In genomic region chr22:18954333-18954732, GRCh38 we compare ENCODE assay signal across 8 cellular contexts. TPM values are rescaled to one million over a fixed set of nuclear protein-coding genes. Genes with fewer than 3 reads are reported as not detected.
DNase-seq lines count a peak whose midpoint lies in the region; ATAC-seq, FAIRE-seq and TF ChIP-seq lines count a peak whose summit lies in the region.

No MANE protein-coding gene starts in this region.

- peak; percentile 55 for TF ChIP-seq CTCF in HEK293 (tag by site-specific recombination; IDR thresholded peaks at IDR 0.05)
- peak; percentile 59 for TF ChIP-seq CTCF in RWPE1 (conservative IDR thresholded peaks at IDR 0.05; ENCODE audit: low read depth)
- TF ChIP-seq CTCF in pancreas (IDR thresholded peaks at IDR 0.05), result peak; percentile 59 to 75 (median 65)

- no peaks in the 10 kb centered on the region for H3K9me3 ChIP-seq in CD4-positive, alpha-beta memory T cell (ENCODE audit: control insufficient read depth in 1 of 2, low read length in 2 of 2)
- H3K9me3 ChIP-seq in HEK293 (ENCODE audit: control insufficient read depth, insufficient read depth, low read depth, low read length) (no peaks in the 10 kb centered on the region), pancreas (no peaks in the 10 kb centered on the region)

- H3K27me3 Mint-ChIP-seq in CD4-positive, alpha-beta memory T cell, result peaks cover 4 to 18% of the 10 kb centered on the region in 2 donors

- no peaks in the 10 kb centered on the region for H3K36me3 Mint-ChIP-seq in CD4-positive, alpha-beta memory T cell

- H3K27ac ChIP-seq in CD4-positive, alpha-beta memory T cell (ENCODE audit: low read depth, low read length), result no peak overlapping the region
- H3K27ac ChIP-seq in HEK293 (ENCODE audit: extremely low read depth, low read depth, low read length) (no peak overlapping the region), RWPE1 (no peak overlapping the region), pancreas (no peak overlapping the region)

- 0% methylated on average over 7 to 10 of the region's 10 CpGs for WGBS in pancreas, 2 donors

- no peaks in the 10 kb centered on the region for H3K4me1 ChIP-seq in CD4-positive, alpha-beta memory T cell (ENCODE audit: insufficient read depth, low read length)
- H3K4me1 ChIP-seq in HEK293 (ENCODE audit: control insufficient read depth, insufficient read depth, low read length), result no peaks in the 10 kb centered on the region
- H3K4me1 ChIP-seq in pancreas, result no peaks in the 10 kb centered on the region

- DNase-seq in CD4-positive, alpha-beta memory T cell, result peak in 4 of 5 donors; percentile 37 to 56 (median 40)
- DNase-seq in RWPE1 (ENCODE audit: low spot score) (peak; percentile 36), germinal center (ENCODE audit: low spot score) (peak; percentile 74), pancreas (peak; percentile 29 to 91 (median 81)), ureter (ENCODE audit: low spot score) (peak; percentile 70)
- DNase-seq in activated gamma-delta T cell treated with anti-CD3 and anti-CD28 coated beads, Interleukin-2, amount 50 U/mL, for 16 hours (ENCODE audit: low read depth), result peak; percentile 46

- no peak for FAIRE-seq in pancreas (lab: Jason Lieb, UNC)

- intact Hi-C loops in CD4-positive, alpha-beta memory T cell (cut with micrococcal nuclease), result no loop called here
- intact Hi-C loops in pancreas (cut with DNase I), result no loop called here

- H3K4me3 Mint-ChIP-seq in CD4-positive, alpha-beta memory T cell, result no peak overlapping the region

- ATAC-seq in pancreas (peak; percentile 85 to 98 (median 95)), GM21528 (IDR thresholded peaks at IDR 0.05; ENCODE audit: low FRiP score, unreplicated experiment) (no peak)

- POLR2A ChIA-PET in CD4-positive, alpha-beta memory T cell (lab: Charles Lee; ENCODE audit: partially characterized antibody), result no interaction called here
- POLR2A ChIA-PET in HEK293 (lab: Yijun Ruan, JAX) (no interaction called here), RWPE1 (lab: Yijun Ruan, JAX; ENCODE audit: low non-redundant PET) (no interaction called here)

- no peaks in the 10 kb centered on the region for H3K4me1 Mint-ChIP-seq in CD4-positive, alpha-beta memory T cell

- H3K27me3 ChIP-seq in CD4-positive, alpha-beta memory T cell (ENCODE audit: insufficient read depth, low read length), result no peaks in the 10 kb centered on the region
- H3K27me3 ChIP-seq in pancreas, result no peaks in the 10 kb centered on the region

- no peaks in the 10 kb centered on the region for H3K36me3 ChIP-seq in CD4-positive, alpha-beta memory T cell (ENCODE audit: insufficient read depth, low read length)
- H3K36me3 ChIP-seq in HEK293 (ENCODE audit: control insufficient read depth in 2 of 2, insufficient read depth in 1 of 2, low read length in 2 of 2) (no peaks in the 10 kb centered on the region), pancreas (no peaks in the 10 kb centered on the region)

- no peak overlapping the region for H3K27ac Mint-ChIP-seq in CD4-positive, alpha-beta memory T cell

- no peak overlapping the region for H3K4me3 ChIP-seq in CD4-positive, alpha-beta memory T cell (ENCODE audit: low read length in 2 of 2)
- H3K4me3 ChIP-seq in HEK293 (ENCODE audit: low read depth, low read length) (no peak overlapping the region), pancreas (no peak overlapping the region)

- H3K9me3 Mint-ChIP-seq in CD4-positive, alpha-beta memory T cell, result no peaks in the 10 kb centered on the region

- CTCF ChIA-PET in CD4-positive, alpha-beta memory T cell (lab: Charles Lee; ENCODE audit: partially characterized antibody), result no interaction called here
- CTCF ChIA-PET in HEK293 (lab: Yijun Ruan, JAX), result interaction anchor here (0.6 to 1.2 kb wide), 6 partner anchors 42 to 675 kb away, joined by 3 to 6 read pairs (median 3); no protein-coding TSS in a partner anchor
- CTCF ChIA-PET in RWPE1 (lab: Yijun Ruan, JAX), result interaction anchor here (0.6 kb wide), 1 partner anchor 318 kb away, joined by 3 read pairs; no protein-coding TSS in a partner anchor

TF ChIP-seq in HEK293, 187 proteins besides CTCF, POLR2A, EP300 and RAD21 (continues in another document):
- TF ChIP-seq AEBP2 (tag by site-specific recombination; IDR thresholded peaks at IDR 0.05; ENCODE audit: borderline replicate concordance) (no peak), KLF1 (tag by site-specific recombination; IDR thresholded peaks at IDR 0.05) (no peak), ZNF184 (tag by site-specific recombination; IDR thresholded peaks at IDR 0.05) (no peak), ZIC2 (tag by site-specific recombination; IDR thresholded peaks at IDR 0.05) (no peak), SETDB1 (IDR thresholded peaks at IDR 0.05; ENCODE audit: insufficient read length, low read length) (no peak), ZNF202 (tag by site-specific recombination; IDR thresholded peaks at IDR 0.05; ENCODE audit: borderline replicate concordance) (no peak), ZNF157 (tag by site-specific recombination; IDR thresholded peaks at IDR 0.05) (no peak), ZSCAN30 (tag by site-specific recombination; IDR thresholded peaks at IDR 0.05) (0 out of 2 replicates have a peak, but pooled peaks have one; percentile 27), ZNF335 (tag by site-specific recombination; conservative IDR thresholded peaks at IDR 0.05) (no peak), ZNF121 (tag by site-specific recombination; IDR thresholded peaks at IDR 0.05) (peak; percentile 60), ZEB2 (tag by site-specific recombination; IDR thresholded peaks at IDR 0.05) (no peak), ZNF311 (tag by site-specific recombination; IDR thresholded peaks at IDR 0.05; ENCODE audit: borderline replicate concordance) (no peak), ZNF2 (tag by site-specific recombination; IDR thresholded peaks at IDR 0.05) (no peak), ZNF654 (tag by site-specific recombination; IDR thresholded peaks at IDR 0.05; ENCODE audit: low read depth) (peak; percentile 37), ZNF23 (tag by site-specific recombination; IDR thresholded peaks at IDR 0.05; ENCODE audit: borderline replicate concordance) (no peak)
- TF ChIP-seq, protein P1, sequence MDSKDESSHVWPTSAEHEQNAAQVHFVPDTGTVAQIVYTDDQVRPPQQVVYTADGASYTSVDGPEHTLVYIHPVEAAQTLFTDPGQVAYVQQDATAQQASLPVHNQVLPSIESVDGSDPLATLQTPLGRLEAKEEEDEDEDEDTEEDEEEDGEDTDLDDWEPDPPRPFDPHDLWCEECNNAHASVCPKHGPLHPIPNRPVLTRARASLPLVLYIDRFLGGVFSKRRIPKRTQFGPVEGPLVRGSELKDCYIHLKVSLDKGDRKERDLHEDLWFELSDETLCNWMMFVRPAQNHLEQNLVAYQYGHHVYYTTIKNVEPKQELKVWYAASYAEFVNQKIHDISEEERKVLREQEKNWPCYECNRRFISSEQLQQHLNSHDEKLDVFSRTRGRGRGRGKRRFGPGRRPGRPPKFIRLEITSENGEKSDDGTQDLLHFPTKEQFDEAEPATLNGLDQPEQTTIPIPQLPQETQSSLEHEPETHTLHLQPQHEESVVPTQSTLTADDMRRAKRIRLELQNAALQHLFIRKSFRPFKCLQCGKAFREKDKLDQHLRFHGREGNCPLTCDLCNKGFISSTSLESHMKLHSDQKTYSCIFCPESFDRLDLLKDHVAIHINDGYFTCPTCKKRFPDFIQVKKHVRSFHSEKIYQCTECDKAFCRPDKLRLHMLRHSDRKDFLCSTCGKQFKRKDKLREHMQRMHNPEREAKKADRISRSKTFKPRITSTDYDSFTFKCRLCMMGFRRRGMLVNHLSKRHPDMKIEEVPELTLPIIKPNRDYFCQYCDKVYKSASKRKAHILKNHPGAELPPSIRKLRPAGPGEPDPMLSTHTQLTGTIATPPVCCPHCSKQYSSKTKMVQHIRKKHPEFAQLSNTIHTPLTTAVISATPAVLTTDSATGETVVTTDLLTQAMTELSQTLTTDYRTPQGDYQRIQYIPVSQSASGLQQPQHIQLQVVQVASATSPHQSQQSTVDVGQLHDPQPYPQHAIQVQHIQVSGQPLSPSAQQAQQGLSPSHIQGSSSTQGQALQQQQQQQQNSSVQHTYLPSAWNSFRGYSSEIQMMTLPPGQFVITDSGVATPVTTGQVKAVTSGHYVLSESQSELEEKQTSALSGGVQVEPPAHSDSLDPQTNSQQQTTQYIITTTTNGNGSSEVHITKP (tag by site-specific recombination; IDR thresholded peaks at IDR 0.05), result no peak

RNA-seq across cellular contexts. Expression of gene PRODH, which starts 18.2 kb away (rescaled TPM):
- total RNA-seq in CD4-positive, alpha-beta memory T cell, result under 1 TPM; 0.22 to 0.23 TPM
- polyA plus RNA-seq in CD4-positive, alpha-beta memory T cell, result under 1 TPM in 1 of 2 donors, not detected in 1; 0.15 TPM
- total RNA-seq in pancreas, result 1 to 10 TPM in 2 of 6 donors, under 1 TPM in 4; 0.35 to 4.1 (median 0.78) TPM
- 1 to 10 TPM in 1 of 2 donors, under 1 TPM in 1; 0.65 to 1.7 TPM for polyA plus RNA-seq in pancreas
- total RNA-seq in ureter, result 12.4 TPM

RNA-seq across cellular contexts. Expression of gene DGCR6, which starts 48.2 kb away (rescaled TPM):
- 1 to 10 TPM; 4.8 to 7.2 TPM for total RNA-seq in CD4-positive, alpha-beta memory T cell
- 1 to 10 TPM; 1.6 to 4.1 TPM for polyA plus RNA-seq in CD4-positive, alpha-beta memory T cell
- 1 to 10 TPM in 4 of 6 donors, under 1 TPM in 2; 0.76 to 4.1 (median 1.7) TPM for total RNA-seq in pancreas
- polyA plus RNA-seq in pancreas, result 1 to 10 TPM; 2.2 to 2.6 TPM
- total RNA-seq in ureter, result 1.7 TPM
